11 cellular contexts compared by ENCODE assay signal in the genomic region with DNA sequence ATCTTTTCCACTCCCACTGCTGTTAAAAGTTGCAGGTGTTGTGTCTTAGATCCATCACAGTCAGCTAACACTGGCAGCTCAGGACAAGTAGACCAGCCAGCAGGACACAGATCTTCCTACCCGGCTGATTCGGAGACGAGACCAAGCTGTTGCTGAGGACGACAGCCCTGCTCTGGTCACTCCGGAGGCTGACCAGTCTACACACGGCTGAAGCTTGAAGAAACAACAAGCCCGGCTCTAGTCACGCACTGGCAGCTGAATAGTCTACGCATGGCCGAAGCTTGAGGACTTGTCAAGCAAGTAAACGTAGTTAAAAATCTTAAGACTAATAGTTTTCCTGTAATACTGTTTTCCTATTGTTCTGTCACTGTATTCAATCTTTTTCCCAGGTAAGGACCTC. TPM values are rescaled to one million over a fixed set of nuclear protein-coding genes. Genes with fewer than 3 reads are reported as not detected.
DNase-seq lines count a peak whose midpoint lies in the region; TF ChIP-seq lines count a peak whose summit lies in the region.
"Had no signal": no experiment of that assay in that cellular context is flagged by ENCODE, and none has a peak within 500 bp of the region (broad histone marks: within the 10 kb centered on the region; RNA-seq: fewer than 3 reads in every experiment).

No MANE protein-coding gene starts in this region.

- 81 to 91% methylated on average over 11 of the region's 11 CpGs for WGBS in tibial nerve, 2 donors

- H3K27me3 Mint-ChIP-seq in activated T-cell treated with anti-CD3 and anti-CD28 coated beads, Interleukin-2, amount 50 U/mL, for 24 hours, result no peaks in the 10 kb centered on the region
- H3K27me3 Mint-ChIP-seq in activated T-helper 1 cell treated with anti-CD3 and anti-CD28 coated beads, Interleukin-12 subunit alpha, Interleukin-12 subunit beta, Interleukin-2, Interleukin-4 antibody, amounts not matched to agents 30 ng/mL and 10 ng/mL and 1 ng/mL, durations not matched to agents 14 hours and 24 hours and 36 hours (ENCODE audit: insufficient read depth), result no peaks in the 10 kb centered on the region

- H3K27ac ChIP-seq in subcutaneous abdominal adipose tissue (ENCODE audit: low read depth, low read length), result peak overlapping the region; percentile 94
- H3K27ac ChIP-seq in tibial nerve, result peak overlapping the region in 2 of 4 donors; percentile 96 to 98
- no peak overlapping the region for H3K27ac ChIP-seq in effector memory CD4-positive, alpha-beta T cell (ENCODE audit: insufficient read depth, low read length, poor library complexity, severe bottlenecking)
- no peak overlapping the region for H3K27ac ChIP-seq in colonic mucosa

- TF ChIP-seq CTCF in tibial nerve (IDR thresholded peaks at IDR 0.05) (no peak), colonic mucosa (IDR thresholded peaks at IDR 0.05) (no peak)

- H3K4me3 ChIP-seq in subcutaneous abdominal adipose tissue (ENCODE audit: low read depth in 1 of 5, low read length in 5 of 5), result no peak overlapping the region
- no peak overlapping the region for H3K4me3 ChIP-seq in tibial nerve
- H3K4me3 ChIP-seq in effector memory CD4-positive, alpha-beta T cell (ENCODE audit: insufficient read depth, low read depth, low read length, poor library complexity, severe bottlenecking), result no peak overlapping the region
- no peak overlapping the region for H3K4me3 ChIP-seq in colonic mucosa

- H3K4me1 ChIP-seq in subcutaneous abdominal adipose tissue (ENCODE audit: control insufficient read depth in 5 of 5, insufficient read depth in 5 of 5, low read length in 5 of 5) (peaks cover 18 to 56% (median 50%) of the 10 kb centered on the region in 5 donors), tibial nerve (peaks cover 0 to 88% (median 26%) of the 10 kb centered on the region in 4 donors), colonic mucosa (peaks cover 9% of the 10 kb centered on the region)
- H3K4me1 ChIP-seq in effector memory CD4-positive, alpha-beta T cell (ENCODE audit: control insufficient read depth, insufficient read depth, low read length, poor library complexity, severe bottlenecking), result peaks cover 30% of the 10 kb centered on the region

- peaks cover 76% of the 10 kb centered on the region for H3K4me1 Mint-ChIP-seq in activated T-cell treated with anti-CD3 and anti-CD28 coated beads, Interleukin-2, amount 50 U/mL, for 24 hours (ENCODE audit: low read depth)
- H3K4me1 Mint-ChIP-seq in activated T-helper 1 cell treated with anti-CD3 and anti-CD28 coated beads, Interleukin-12 subunit alpha, Interleukin-12 subunit beta, Interleukin-2, Interleukin-4 antibody, amounts not matched to agents 30 ng/mL and 10 ng/mL and 1 ng/mL, durations not matched to agents 14 hours and 24 hours and 36 hours (ENCODE audit: low read depth), result peaks cover 74% of the 10 kb centered on the region

- intact Hi-C loops in activated T-helper 1 cell treated with anti-CD3 and anti-CD28 coated beads, Interleukin-12 subunit alpha, Interleukin-12 subunit beta, Interleukin-2, Interleukin-4 antibody, amounts not matched to agents 30 ng/mL and 10 ng/mL and 1 ng/mL, durations not matched to agents 14 hours and 24 hours and 36 hours (cut with micrococcal nuclease), result no loop called here
- intact Hi-C loops in colonic mucosa (cut with DNase I), result no loop called here

- no peak for TF ChIP-seq POLR2A in tibial nerve (IDR thresholded peaks at IDR 0.05)

- no peak for TF ChIP-seq EP300 in tibial nerve (IDR thresholded peaks at IDR 0.05)

- H3K36me3 ChIP-seq in subcutaneous abdominal adipose tissue (ENCODE audit: control insufficient read depth in 5 of 5, insufficient read depth in 5 of 5, low read length in 5 of 5), result no peaks in the 10 kb centered on the region
- H3K36me3 ChIP-seq in tibial nerve, result no peaks in the 10 kb centered on the region
- H3K36me3 ChIP-seq in effector memory CD4-positive, alpha-beta T cell (ENCODE audit: control insufficient read depth, insufficient read depth, low read length), result no peaks in the 10 kb centered on the region
- H3K36me3 ChIP-seq in colonic mucosa, result no peaks in the 10 kb centered on the region

- H3K9me3 ChIP-seq in subcutaneous abdominal adipose tissue (ENCODE audit: control insufficient read depth in 5 of 5, low read length in 5 of 5) (peaks cover 0 to 4% (median 0%) of the 10 kb centered on the region in 5 donors), tibial nerve (no peaks in the 10 kb centered on the region), colonic mucosa (no peaks in the 10 kb centered on the region)
- no peaks in the 10 kb centered on the region for H3K9me3 ChIP-seq in effector memory CD4-positive, alpha-beta T cell (ENCODE audit: control insufficient read depth, low read length)

- H3K27ac Mint-ChIP-seq in activated T-cell treated with anti-CD3 and anti-CD28 coated beads, Interleukin-2, amount 50 U/mL, for 24 hours, result peak overlapping the region; percentile 99
- peak overlapping the region; percentile 44 for H3K27ac Mint-ChIP-seq in activated T-helper 1 cell treated with anti-CD3 and anti-CD28 coated beads, Interleukin-12 subunit alpha, Interleukin-12 subunit beta, Interleukin-2, Interleukin-4 antibody, amounts not matched to agents 30 ng/mL and 10 ng/mL and 1 ng/mL, durations not matched to agents 14 hours and 24 hours and 36 hours

- no peak for DNase-seq in activated T-cell treated with anti-CD3 and anti-CD28 coated beads, Interleukin-2, amount 50 U/mL, for 24 hours
- no peak for DNase-seq in activated T-cell treated with anti-CD3 and anti-CD28 coated beads, Interleukin-2, amount 50 U/mL, for 1 hour
- DNase-seq in activated T-helper 1 cell treated with anti-CD3 and anti-CD28 coated beads, Interleukin-12 subunit alpha, Interleukin-12 subunit beta, Interleukin-2, Interleukin-4 antibody, amounts not matched to agents 30 ng/mL and 10 ng/mL and 1 ng/mL, durations not matched to agents 14 hours and 24 hours and 36 hours (ENCODE audit: low spot score), result no peak
- DNase-seq in iris pigment epithelial cell (ENCODE audit: low read depth) (peak; percentile 35), tibial nerve (ENCODE audit: low spot score in 2 of 2) (no peak), colonic mucosa (no peak)
- DNase-seq in effector memory CD4-positive, alpha-beta T cell, result no peak
- DNase-seq: NCI-H2227 treated with DMSO at 0.1 percent for 48 hours, retina, SW 1271 had no signal

- no peaks in the 10 kb centered on the region for H3K27me3 ChIP-seq in subcutaneous abdominal adipose tissue (ENCODE audit: control insufficient read depth in 5 of 5, insufficient read depth in 4 of 5, low read length in 5 of 5)
- no peaks in the 10 kb centered on the region for H3K27me3 ChIP-seq in tibial nerve
- no peaks in the 10 kb centered on the region for H3K27me3 ChIP-seq in effector memory CD4-positive, alpha-beta T cell (replicated peaks; ENCODE audit: control insufficient read depth, insufficient read depth, low read length, poor library complexity, severe bottlenecking)
- H3K27me3 ChIP-seq in colonic mucosa, result no peaks in the 10 kb centered on the region

- H3K36me3 Mint-ChIP-seq in activated T-cell treated with anti-CD3 and anti-CD28 coated beads, Interleukin-2, amount 50 U/mL, for 24 hours (ENCODE audit: low read depth), result peaks cover 61% of the 10 kb centered on the region
- H3K36me3 Mint-ChIP-seq in activated T-helper 1 cell treated with anti-CD3 and anti-CD28 coated beads, Interleukin-12 subunit alpha, Interleukin-12 subunit beta, Interleukin-2, Interleukin-4 antibody, amounts not matched to agents 30 ng/mL and 10 ng/mL and 1 ng/mL, durations not matched to agents 14 hours and 24 hours and 36 hours (ENCODE audit: low read depth), result peaks cover 9% of the 10 kb centered on the region

- peak overlapping the region; percentile 95 for H3K4me3 Mint-ChIP-seq in activated T-cell treated with anti-CD3 and anti-CD28 coated beads, Interleukin-2, amount 50 U/mL, for 24 hours
- peak overlapping the region; percentile 35 for H3K4me3 Mint-ChIP-seq in activated T-helper 1 cell treated with anti-CD3 and anti-CD28 coated beads, Interleukin-12 subunit alpha, Interleukin-12 subunit beta, Interleukin-2, Interleukin-4 antibody, amounts not matched to agents 30 ng/mL and 10 ng/mL and 1 ng/mL, durations not matched to agents 14 hours and 24 hours and 36 hours

- H3K9me3 Mint-ChIP-seq in activated T-cell treated with anti-CD3 and anti-CD28 coated beads, Interleukin-2, amount 50 U/mL, for 24 hours, result no peaks in the 10 kb centered on the region
- H3K9me3 Mint-ChIP-seq in activated T-helper 1 cell treated with anti-CD3 and anti-CD28 coated beads, Interleukin-12 subunit alpha, Interleukin-12 subunit beta, Interleukin-2, Interleukin-4 antibody, amounts not matched to agents 30 ng/mL and 10 ng/mL and 1 ng/mL, durations not matched to agents 14 hours and 24 hours and 36 hours, result no peaks in the 10 kb centered on the region

- H3K9ac ChIP-seq in subcutaneous abdominal adipose tissue (ENCODE audit: low read length in 5 of 5) (peak overlapping the region in 1 of 5 donors; percentile 16), colonic mucosa (ENCODE audit: low read depth in 2 of 2, low read length in 2 of 2) (no peak overlapping the region)

RNA-seq across cellular contexts. Expression of a gene that starts 1.8 kb away (rescaled TPM):
- total RNA-seq in activated T-helper 1 cell treated with anti-CD3 and anti-CD28 coated beads, Interleukin-12 subunit alpha, Interleukin-12 subunit beta, Interleukin-2, Interleukin-4 antibody, amounts not matched to agents 30 ng/mL and 10 ng/mL and 1 ng/mL, durations not matched to agents 14 hours and 24 hours and 36 hours, result 18.4 and 20.7 TPM in 2 replicates
- 10 to 100 TPM; 17.3 to 36.0 (median 24.5) TPM for total RNA-seq in tibial nerve
- total RNA-seq in colonic mucosa, result 10 to 100 TPM; 19.9 to 26.1 TPM

RNA-seq across cellular contexts. Expression of a gene that starts 1.8 kb away (rescaled TPM):
- 36.8 and 39.2 TPM in 2 replicates for total RNA-seq in activated T-helper 1 cell treated with anti-CD3 and anti-CD28 coated beads, Interleukin-12 subunit alpha, Interleukin-12 subunit beta, Interleukin-2, Interleukin-4 antibody, amounts not matched to agents 30 ng/mL and 10 ng/mL and 1 ng/mL, durations not matched to agents 14 hours and 24 hours and 36 hours
- 10 to 100 TPM; 24.5 to 71.4 (median 52.9) TPM for total RNA-seq in tibial nerve
- 10 to 100 TPM; 10.3 to 15.6 TPM for total RNA-seq in colonic mucosa
